15 cellular contexts compared by ENCODE assay signal in the genomic region with DNA sequence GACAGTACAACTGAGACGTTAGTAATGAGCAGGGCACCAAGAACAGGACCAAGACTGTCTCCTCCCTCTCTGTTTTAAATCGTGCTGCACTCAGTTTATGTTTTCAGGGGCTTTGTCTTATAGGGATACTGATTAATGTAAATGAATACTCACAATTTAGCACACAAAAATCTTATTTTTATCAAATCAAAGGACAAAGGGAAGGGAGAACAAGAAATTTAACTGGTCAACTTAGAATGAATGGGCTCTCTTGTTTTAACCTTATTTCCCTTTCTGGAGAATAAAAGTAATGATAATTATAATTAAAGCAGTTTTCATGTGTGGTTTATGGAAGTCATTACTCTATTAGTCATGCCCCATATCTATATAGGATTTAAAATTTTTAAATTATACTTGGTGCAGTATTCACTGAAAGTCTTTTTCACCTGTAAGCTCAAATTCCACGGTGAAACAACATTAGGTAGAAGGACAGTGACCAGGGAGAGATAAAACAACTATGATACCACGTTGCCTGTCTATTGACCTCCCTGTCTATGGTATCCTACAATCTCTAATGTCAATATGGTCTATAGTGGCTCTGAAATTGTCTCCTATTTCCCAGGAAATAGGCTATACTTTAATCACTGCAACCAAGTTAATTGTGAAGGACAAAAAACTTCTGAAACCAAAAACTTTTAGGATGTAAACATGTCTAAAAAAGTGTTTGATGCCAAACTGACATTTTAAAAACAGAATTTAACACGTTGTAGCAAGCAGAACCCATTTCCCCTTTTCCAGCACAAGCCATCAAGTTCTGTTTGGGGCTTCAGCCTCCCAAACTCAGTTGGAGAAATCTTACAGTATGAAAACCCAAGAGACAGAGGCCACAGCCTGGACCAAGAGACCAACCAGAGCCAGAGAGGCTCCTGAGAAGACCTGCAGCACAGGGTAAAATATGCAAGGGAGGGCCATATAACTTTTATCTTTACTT. TPM values are rescaled to one million over a fixed set of nuclear protein-coding genes. Genes with fewer than 3 reads are reported as not detected.
A peak's percentile ranks its signal among the peaks of the same experiment; 100 is the strongest.
DNase-seq lines count a peak whose midpoint lies in the region; ATAC-seq, FAIRE-seq and TF ChIP-seq lines count a peak whose summit lies in the region.
"Had no signal": no experiment of that assay in that cellular context is flagged by ENCODE, and none has a peak within 500 bp of the region (broad histone marks: within the 10 kb centered on the region; RNA-seq: fewer than 3 reads in every experiment).

No MANE protein-coding gene starts in this region.

- no peak for TF ChIP-seq POLR2A in GM12891 (IDR thresholded peaks at IDR 0.05; ENCODE audit: low read depth, low read length)

- H3K27me3 Mint-ChIP-seq in CD14-positive monocyte (ENCODE audit: low read depth in 3 of 3), result peaks cover 0 to 2% (median 0%) of the 10 kb centered on the region in 3 donors
- no peaks in the 10 kb centered on the region for H3K27me3 Mint-ChIP-seq in activated CD4-positive, alpha-beta memory T cell treated with anti-CD3 and anti-CD28 coated beads, Interleukin-2, amount 10 ng/mL, durations not matched to agents 7 days and 5 days

- no peak overlapping the region for H3K4me3 Mint-ChIP-seq in CD14-positive monocyte
- H3K4me3 Mint-ChIP-seq in activated CD4-positive, alpha-beta memory T cell treated with anti-CD3 and anti-CD28 coated beads, Interleukin-2, amount 10 ng/mL, durations not matched to agents 7 days and 5 days, result peak overlapping the region; percentile 14

- no peak overlapping the region for H3K4me2 ChIP-seq in mammary epithelial cell (ENCODE audit: insufficient read depth, low read depth, low read length)
- H3K4me2 ChIP-seq: hepatocyte had no signal

- peaks cover 56% of the 10 kb centered on the region for H3K4me1 Mint-ChIP-seq in CD14-positive monocyte
- peaks cover 78% of the 10 kb centered on the region for H3K4me1 Mint-ChIP-seq in activated CD4-positive, alpha-beta memory T cell treated with anti-CD3 and anti-CD28 coated beads, Interleukin-2, amount 10 ng/mL, durations not matched to agents 7 days and 5 days

- no peak for FAIRE-seq in GM12891 (lab: Jason Lieb, UNC)
- FAIRE-seq: RCC 7860 had no signal

- peaks cover 93% of the 10 kb centered on the region for H3K79me2 ChIP-seq in mammary epithelial cell (ENCODE audit: insufficient read depth, low read length)

- no peaks in the 10 kb centered on the region for H4K20me1 ChIP-seq in mammary epithelial cell (ENCODE audit: insufficient read depth, low read length)

- in situ Hi-C loops in mammary epithelial cell (cut with MboI; ENCODE audit: low sequenced_read_pairs in 2 of 2), result no loop called here

- dilution Hi-C loops in mammary epithelial cell (cut with HindIII; ENCODE audit: low sequenced_read_pairs), result no loop called here

- H2AFZ ChIP-seq in mammary epithelial cell (ENCODE audit: low read depth, low read length), result no peak overlapping the region
- H2AFZ ChIP-seq: GM23248, hepatocyte had no signal

- no peak overlapping the region for H3K4me3 ChIP-seq in mammary epithelial cell (replicated peaks in 1 of 3; ENCODE audit: insufficient read depth in 1 of 3, low read depth in 2 of 3, low read length in 3 of 3)
- H3K4me3 ChIP-seq: GM23248, hepatocyte had no signal

- intact Hi-C loops in CD14-positive monocyte (cut with micrococcal nuclease) (no loop called here), mammary epithelial cell (cut with micrococcal nuclease) (no loop called here)

- peak; percentile 72 for ATAC-seq in left lobe of liver
- no peak for ATAC-seq in GM18909 (IDR thresholded peaks at IDR 0.05; ENCODE audit: poor library complexity, unreplicated experiment)
- ATAC-seq: esophagus mucosa, left colon had no signal

- peak overlapping the region in 6 of 7 donors; percentile 12 to 82 (median 72) for H3K27ac Mint-ChIP-seq in CD14-positive monocyte
- peak overlapping the region; percentile 75 for H3K27ac Mint-ChIP-seq in activated CD4-positive, alpha-beta memory T cell treated with anti-CD3 and anti-CD28 coated beads, Interleukin-2, amount 10 ng/mL, durations not matched to agents 7 days and 5 days

- H3K4me1 ChIP-seq in mammary epithelial cell (ENCODE audit: insufficient read depth, low read length), result peaks cover 2% of the 10 kb centered on the region

- no peak for TF ChIP-seq CTCF in CD14-positive monocyte (IDR thresholded peaks at IDR 0.05)
- TF ChIP-seq CTCF in mammary epithelial cell (conservative IDR thresholded peaks at IDR 0.05 in 1 of 2, IDR thresholded peaks at IDR 0.05 in 1 of 2; ENCODE audit: extremely low read depth in 1 of 2, insufficient read depth in 1 of 2, low read depth in 1 of 2, low read length in 2 of 2), result no peak

- DNase-seq in CD14-positive monocyte (ENCODE audit: low spot score), result no peak
- DNase-seq in GM12891 (ENCODE audit: insufficient read length, low spot score), result no peak
- no peak for DNase-seq in activated CD4-positive, alpha-beta memory T cell treated with anti-CD3 and anti-CD28 coated beads, Interleukin-2, amount 10 ng/mL, durations not matched to agents 7 days and 5 days
- no peak for DNase-seq in left lobe of liver (ENCODE audit: low spot score)
- DNase-seq in NCI-H1048 (lab: John Stamatoyannopoulos, UW), result no peak
- no peak for DNase-seq in SW480 (ENCODE audit: low spot score)
- DNase-seq in mammary epithelial cell, result no peak
- DNase-seq: activated CD4-positive, alpha-beta T cell treated with anti-CD3 and anti-CD28 coated beads, Interleukin-2, amount 50 U/mL, for 4 hours; GM23248; left colon; SW 1271 had no signal

- no peaks in the 10 kb centered on the region for H3K36me3 ChIP-seq in mammary epithelial cell (ENCODE audit: insufficient read depth, low read length)

- H3K27me3 ChIP-seq in mammary epithelial cell (ENCODE audit: insufficient read depth, low read length), result no peaks in the 10 kb centered on the region
- H3K27me3 ChIP-seq: hepatocyte had no signal

- no peak overlapping the region for H3K9ac ChIP-seq in mammary epithelial cell (ENCODE audit: insufficient read depth, low read length)
- H3K9ac ChIP-seq: GM23248 had no signal

- CTCF ChIA-PET in activated CD4-positive, alpha-beta memory T cell treated with anti-CD3 and anti-CD28 coated beads, Interleukin-2, amount 10 ng/mL, durations not matched to agents 7 days and 5 days (lab: Charles Lee), result no interaction called here
- CTCF ChIA-PET in mammary epithelial cell (lab: Charles Lee; ENCODE audit: low non-redundant PET), result no interaction called here

- no TSS peak for BruUV-seq in mammary epithelial cell (replicated peaks; lab: Mats Ljungman, UMichigan)

- 87% methylated on average over 5 of the region's 5 CpGs for WGBS in mammary epithelial cell (ENCODE audit: low coverage, missing lambda C conversion rate)

- H3K36me3 Mint-ChIP-seq in CD14-positive monocyte, result peaks cover 12 to 34% of the 10 kb centered on the region in 2 donors
- H3K36me3 Mint-ChIP-seq in activated CD4-positive, alpha-beta memory T cell treated with anti-CD3 and anti-CD28 coated beads, Interleukin-2, amount 10 ng/mL, durations not matched to agents 7 days and 5 days (ENCODE audit: low read depth), result peaks cover 48% of the 10 kb centered on the region

- H3K27ac ChIP-seq in mammary epithelial cell (ENCODE audit: insufficient read depth, low read depth, low read length), result no peak overlapping the region
- H3K27ac ChIP-seq: GM23248, hepatocyte had no signal

- POLR2A ChIA-PET in activated CD4-positive, alpha-beta memory T cell treated with anti-CD3 and anti-CD28 coated beads, Interleukin-2, amount 10 ng/mL, durations not matched to agents 7 days and 5 days (lab: Charles Lee), result no interaction called here

- H3K9me3 ChIP-seq in mammary epithelial cell (replicated peaks; ENCODE audit: insufficient read depth, low read length), result no peaks in the 10 kb centered on the region

- H3K9me3 Mint-ChIP-seq in CD14-positive monocyte, result peaks cover 0 to 1% (median 0%) of the 10 kb centered on the region in 7 donors
- peaks cover 2% of the 10 kb centered on the region for H3K9me3 Mint-ChIP-seq in activated CD4-positive, alpha-beta memory T cell treated with anti-CD3 and anti-CD28 coated beads, Interleukin-2, amount 10 ng/mL, durations not matched to agents 7 days and 5 days

TF ChIP-seq in GM12891, 5 proteins besides CTCF, POLR2A, EP300 and RAD21:
- no peak for TF ChIP-seq POU2F2 (IDR thresholded peaks at IDR 0.05; ENCODE audit: low read depth, low read length)
- TF ChIP-seq SPI1 (IDR thresholded peaks at IDR 0.05; ENCODE audit: low read depth, low read length), result peak; percentile 65
TF ChIP-seq in GM12891: peak in this region for 1.

RNA-seq across cellular contexts. Expression of a gene that starts 15.0 kb away (rescaled TPM):
- 10 to 100 TPM; 69.5 to 97.1 TPM for polyA plus RNA-seq in CD14-positive monocyte
- 65.0 TPM for polyA plus RNA-seq in GM12891 (2012; ENCODE audit: low read depth, missing spikeins)
- total RNA-seq in activated CD4-positive, alpha-beta memory T cell treated with anti-CD3 and anti-CD28 coated beads, Interleukin-2, amount 10 ng/mL, durations not matched to agents 7 days and 5 days, result 100 to 1,000 TPM; 157 to 162 TPM
- 54.4 TPM for total RNA-seq in left lobe of liver
- total RNA-seq in mammary epithelial cell, result 10 to 100 TPM; 50.8 to 71.1 TPM
- 56.2 TPM for polyA plus RNA-seq in mammary epithelial cell
- 132 TPM for polyA minus RNA-seq in mammary epithelial cell
